In genomic region chr6:109397020-109397419, GRCh38 we compare ENCODE assay signal across 9 cellular contexts. TPM values are rescaled to one million over a fixed set of nuclear protein-coding genes. Genes with fewer than 3 reads are reported as not detected.
DNase-seq lines count a peak whose midpoint lies in the region; ATAC-seq, FAIRE-seq and TF ChIP-seq lines count a peak whose summit lies in the region.
"Had no signal": no experiment of that assay in that cellular context is flagged by ENCODE, and none has a peak within 500 bp of the region (broad histone marks: within the 10 kb centered on the region; RNA-seq: fewer than 3 reads in every experiment).

No MANE protein-coding gene starts in this region.

- H3K27me3 ChIP-seq in RWPE2 (ENCODE audit: insufficient read depth, poor library complexity, severe bottlenecking), result no peaks in the 10 kb centered on the region
- H3K27me3 ChIP-seq in small intestine (ENCODE audit: control insufficient read depth in 2 of 2, insufficient read depth in 2 of 2, low read length in 2 of 2), result no peaks in the 10 kb centered on the region
- H3K27me3 ChIP-seq in thyroid gland, result no peaks in the 10 kb centered on the region

- WGBS in small intestine, 3 donors, result 75 to 85% (median 82%) methylated on average over 4 of the region's 4 CpGs
- WGBS in thyroid gland, 2 donors, result 81 to 92% methylated on average over 4 of the region's 4 CpGs

- H3K4me1 ChIP-seq in RWPE2 (ENCODE audit: insufficient read depth, poor library complexity, severe bottlenecking) (no peaks in the 10 kb centered on the region), small intestine (ENCODE audit: control insufficient read depth in 2 of 2, insufficient read depth in 1 of 2, low read depth in 1 of 2, low read length in 1 of 2) (no peaks in the 10 kb centered on the region), thyroid gland (no peaks in the 10 kb centered on the region)

- FAIRE-seq in small intestine (lab: Jason Lieb, UNC), result no peak

- H3K36me3 ChIP-seq in RWPE2 (ENCODE audit: low read depth) (no peaks in the 10 kb centered on the region), small intestine (ENCODE audit: control insufficient read depth in 2 of 2, insufficient read depth in 2 of 2, low read length in 2 of 2) (no peaks in the 10 kb centered on the region), thyroid gland (no peaks in the 10 kb centered on the region)

- no peak for TF ChIP-seq POLR2A in thyroid gland (IDR thresholded peaks at IDR 0.05)

- DNase-seq in NCI-H1092 treated with DMSO at 0.1 percent for 48 hours (lab: John Stamatoyannopoulos, UW) (peak; percentile 4), NCI-H1092 (lab: John Stamatoyannopoulos, UW) (no peak), RWPE2 (ENCODE audit: low spot score) (no peak), fibroblast of the aortic adventitia (ENCODE audit: low read depth) (peak; percentile 63), small intestine (peak; percentile 13), GF-D8 (lab: John Stamatoyannopoulos, UW) (no peak), thyroid gland (no peak)
- DNase-seq: activated T-cell treated with anti-CD3 and anti-CD28 coated beads, Interleukin-2, amount 50 U/mL, for 72 hours had no signal

- H3K9me3 ChIP-seq in RWPE2 (ENCODE audit: severe bottlenecking) (no peaks in the 10 kb centered on the region), small intestine (ENCODE audit: control insufficient read depth, low read depth) (no peaks in the 10 kb centered on the region), thyroid gland (no peaks in the 10 kb centered on the region)

- H3K4me3 ChIP-seq in RWPE2 (ENCODE audit: severe bottlenecking) (no peak overlapping the region), fibroblast of the aortic adventitia (ENCODE audit: low read depth, low read length) (no peak overlapping the region), small intestine (ENCODE audit: low read depth in 1 of 2, low read length in 2 of 2) (no peak overlapping the region), thyroid gland (replicated peaks in 1 of 3) (no peak overlapping the region)

- ATAC-seq in RWPE2 (ENCODE audit: low read depth) (0 out of 3 replicates have a peak, but pooled peaks have one; percentile 35), GM21786 (IDR thresholded peaks at IDR 0.05; ENCODE audit: unreplicated experiment) (no peak)

- intact Hi-C loops in thyroid gland (cut with DNase I), result no loop called here

- no peak overlapping the region for H3K27ac ChIP-seq in RWPE2 (ENCODE audit: poor library complexity, severe bottlenecking)
- no peak overlapping the region for H3K27ac ChIP-seq in small intestine (ENCODE audit: low read depth in 1 of 2, low read length in 1 of 2)
- H3K27ac ChIP-seq in thyroid gland, result no peak overlapping the region

- TF ChIP-seq CTCF in RWPE2 (IDR thresholded peaks at IDR 0.05; ENCODE audit: poor library complexity, severe bottlenecking) (peak; percentile 35), fibroblast of the aortic adventitia (IDR thresholded peaks at IDR 0.05; ENCODE audit: insufficient read depth, low read length) (peak; percentile 53), thyroid gland (IDR thresholded peaks at IDR 0.05) (peak in 3 of 6 experiments; percentile 10 to 25 (median 22))

RNA-seq across cellular contexts. Expression of gene CD164, which starts 14.8 kb away (rescaled TPM):
- 177 and 287 TPM in 2 replicates for total RNA-seq in fibroblast of the aortic adventitia (ENCODE audit: low replicate concordance)
- polyA plus RNA-seq in small intestine, result 100 to 1,000 TPM; 151 to 172 (median 172) TPM
- 100 to 1,000 TPM; 284 to 415 (median 340) TPM for total RNA-seq in thyroid gland

RNA-seq across cellular contexts. Expression of gene PPIL6, which starts 43.4 kb away (rescaled TPM):
- total RNA-seq in fibroblast of the aortic adventitia (ENCODE audit: low replicate concordance) (0.65 and 5.8 TPM in 2 replicates), thyroid gland (10 to 100 TPM; 20.1 to 31.2 (median 27.0) TPM)
- polyA plus RNA-seq in small intestine, result under 1 TPM in 2 of 3 donors, not detected in 1; 0.22 to 0.76 TPM

RNA-seq across cellular contexts. Expression of gene SMPD2, which starts 43.5 kb away (rescaled TPM):
- 7.5 and 14.6 TPM in 2 replicates for total RNA-seq in fibroblast of the aortic adventitia (ENCODE audit: low replicate concordance)
- 10 to 100 TPM; 14.3 to 19.5 (median 17.1) TPM for polyA plus RNA-seq in small intestine
- total RNA-seq in thyroid gland, result 10 to 100 TPM; 11.2 to 60.9 (median 17.8) TPM

RNA-seq across cellular contexts. Expression of gene MICAL1, which starts 58.6 kb away (rescaled TPM):
- total RNA-seq in fibroblast of the aortic adventitia (ENCODE audit: low replicate concordance) (21.7 and 48.1 TPM in 2 replicates), thyroid gland (10 to 100 TPM; 14.3 to 33.6 (median 21.7) TPM)
- 100 to 1,000 TPM in 2 of 3 donors, 10 to 100 TPM in 1; 48.0 to 316 (median 202) TPM for polyA plus RNA-seq in small intestine

Comparison
In these comparisons a context has a peak if more than half of its experiments do, and no peak if none do; other contexts are left out.
1. DNase-seq: peak in NCI-H1092 treated with DMSO at 0.1 percent for 48 hours (single experiment), fibroblast of the aortic adventitia (single experiment) and small intestine (single experiment); none in NCI-H1092 (single experiment), RWPE2 (single experiment), GF-D8 (single experiment) and thyroid gland (0 of 2).